ENCODE assay signal across 8 cellular contexts in the genomic region with DNA sequence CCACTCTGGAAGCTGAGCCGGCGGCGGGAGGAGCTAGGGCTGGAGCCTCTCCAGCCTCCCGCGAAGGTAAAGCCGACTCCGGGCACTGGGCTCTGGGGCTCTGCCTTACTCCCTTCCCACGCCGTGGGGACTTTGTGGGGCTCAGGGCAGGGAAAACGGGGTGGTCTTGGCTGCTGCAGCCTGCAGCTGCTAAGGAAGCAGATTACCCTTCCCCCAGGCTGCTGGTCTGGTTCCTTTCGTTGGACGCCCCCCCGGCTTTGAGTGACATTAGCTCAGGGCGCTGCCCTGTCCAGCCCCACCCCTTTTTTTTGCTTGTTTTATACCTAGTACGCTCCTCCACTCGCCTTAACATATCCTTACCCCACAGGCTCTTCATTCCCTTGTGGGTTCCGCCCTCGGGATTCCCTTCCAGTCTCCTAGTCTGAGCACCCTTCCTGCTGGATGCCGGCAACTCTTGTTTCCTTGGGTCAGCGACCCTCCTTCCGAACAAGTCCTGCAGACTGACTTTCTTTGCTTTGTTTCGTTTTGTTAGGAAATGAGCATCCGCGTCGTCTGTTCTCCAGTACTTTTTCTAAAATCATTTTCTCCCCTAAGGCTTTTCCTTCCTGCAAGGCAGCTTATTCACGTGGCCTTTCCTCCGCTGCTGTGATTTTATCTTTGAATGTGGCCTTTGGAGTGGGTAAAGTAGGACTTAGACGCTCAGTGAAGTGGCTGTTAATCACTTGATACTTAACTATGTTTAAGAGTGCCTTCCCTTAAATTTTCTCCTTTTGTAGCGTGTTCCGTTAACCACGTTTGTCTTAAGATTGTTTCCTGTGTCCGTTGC. TPM values are rescaled to one million over a fixed set of nuclear protein-coding genes. Genes with fewer than 3 reads are reported as not detected.
A peak's percentile ranks its signal among the peaks of the same experiment; 100 is the strongest.
DNase-seq lines count a peak whose midpoint lies in the region; ATAC-seq and TF ChIP-seq lines count a peak whose summit lies in the region.

No MANE protein-coding gene starts in this region.

- H3K4me1 ChIP-seq in BLaER1 (peaks cover 25% of the 10 kb centered on the region), mucosa of stomach (ENCODE audit: control insufficient read depth, insufficient read depth, low read length) (peaks cover 12% of the 10 kb centered on the region)

- ATAC-seq in GM18870 (IDR thresholded peaks at IDR 0.05; ENCODE audit: unreplicated experiment): peak; percentile 37
- ATAC-seq in HG03095 (IDR thresholded peaks at IDR 0.05; ENCODE audit: unreplicated experiment): peak; percentile 40
- peak; percentile 58 for ATAC-seq in activated CD4-positive, alpha-beta T cell treated with anti-CD3 and anti-CD28 coated beads for 36 hours

- H3K36me3 Mint-ChIP-seq in activated CD4-positive, alpha-beta T cell treated with anti-CD3 and anti-CD28 coated beads for 36 hours (ENCODE audit: low read depth): peaks cover 6% of the 10 kb centered on the region

- TF ChIP-seq CTCF in epithelial cell of proximal tubule (conservative IDR thresholded peaks at IDR 0.05; ENCODE audit: low read depth, low read length): no peak

- POLR2A ChIA-PET in activated CD4-positive, alpha-beta T cell treated with anti-CD3 and anti-CD28 coated beads for 36 hours (lab: Charles Lee): interaction anchor here (0.6 kb wide), 1 partner anchor 38 kb away, joined by 3 read pairs; no protein-coding TSS in a partner anchor

- H3K4me2 ChIP-seq in BLaER1: peak overlapping the region; percentile 60

- peak overlapping the region; percentile 93 for H3K27ac ChIP-seq in BLaER1

- H3K9me3 Mint-ChIP-seq in activated CD4-positive, alpha-beta T cell treated with anti-CD3 and anti-CD28 coated beads for 36 hours (ENCODE audit: low read depth): no peaks in the 10 kb centered on the region

- no peaks in the 10 kb centered on the region for H3K27me3 Mint-ChIP-seq in activated CD4-positive, alpha-beta T cell treated with anti-CD3 and anti-CD28 coated beads for 36 hours

- H3K27ac Mint-ChIP-seq in activated CD4-positive, alpha-beta T cell treated with anti-CD3 and anti-CD28 coated beads for 36 hours: peak overlapping the region; percentile 88

- no peaks in the 10 kb centered on the region for H3K9me3 ChIP-seq in BLaER1
- no peaks in the 10 kb centered on the region for H3K9me3 ChIP-seq in mucosa of stomach (ENCODE audit: control insufficient read depth, low read length)

- H3K4me1 Mint-ChIP-seq in activated CD4-positive, alpha-beta T cell treated with anti-CD3 and anti-CD28 coated beads for 36 hours: peaks cover 37% of the 10 kb centered on the region

- CTCF ChIA-PET in activated CD4-positive, alpha-beta T cell treated with anti-CD3 and anti-CD28 coated beads for 36 hours (lab: Charles Lee): interaction anchor here (0.6 to 0.7 kb wide), 2 partner anchors 131 to 302 kb away, joined by 3 read pairs; no protein-coding TSS in a partner anchor

- H3K4me3 Mint-ChIP-seq in activated CD4-positive, alpha-beta T cell treated with anti-CD3 and anti-CD28 coated beads for 36 hours: peak overlapping the region; percentile 87

- H3K9ac ChIP-seq in BLaER1: peak overlapping the region; percentile 94
- H3K9ac ChIP-seq in mucosa of stomach (ENCODE audit: low read length): peak overlapping the region; percentile 95

- intact Hi-C loops in activated CD4-positive, alpha-beta T cell treated with anti-CD3 and anti-CD28 coated beads for 36 hours (cut with DNase I, micrococcal nuclease): loop anchor here (1.0 to 5.0 kb wide), 10 partner anchors 242 to 1671 kb away; partner anchors contain the start of genes NPHP3 (in 2 of the 2), TOPBP1 (in 2 of the 2), ASTE1 (in 1 of the 2) and CDV3 (in 1 of the 2)

- peak; percentile 56 for DNase-seq in NCI-H2196 treated with DMSO at 0.1 percent for 48 hours (lab: John Stamatoyannopoulos, UW; ENCODE audit: unreplicated experiment)
- DNase-seq in activated CD4-positive, alpha-beta T cell treated with anti-CD3 and anti-CD28 coated beads for 36 hours: peak; percentile 70
- peak; percentile 23 for DNase-seq in epithelial cell of proximal tubule (ENCODE audit: low read depth)
- peak; percentile 12 for DNase-seq in stromal cell of bone marrow (ENCODE audit: low read depth)

- H3K27me3 ChIP-seq in BLaER1: no peaks in the 10 kb centered on the region
- no peaks in the 10 kb centered on the region for H3K27me3 ChIP-seq in mucosa of stomach (ENCODE audit: control insufficient read depth, insufficient read depth, low read length)

- H3K36me3 ChIP-seq in BLaER1 (peaks cover 11% of the 10 kb centered on the region; the same call in 1 of the 2 replicates), mucosa of stomach (ENCODE audit: control insufficient read depth, insufficient read depth, low read length) (no peaks in the 10 kb centered on the region)

- peak overlapping the region; percentile 99 for H3K4me3 ChIP-seq in BLaER1
- H3K4me3 ChIP-seq in epithelial cell of proximal tubule (ENCODE audit: low read depth, low read length): peak overlapping the region; percentile 96
- peak overlapping the region; percentile 99 for H3K4me3 ChIP-seq in mucosa of stomach (ENCODE audit: low read length)

- H4K20me1 ChIP-seq in BLaER1: peaks cover 12% of the 10 kb centered on the region; the same call in 1 of the 2 replicates

RNA-seq across cellular contexts. Expression of gene DNAJC13, which starts 0.6 kb away (rescaled TPM):
- 10 to 100 TPM; 29.9 to 33.5 TPM for total RNA-seq in activated CD4-positive, alpha-beta T cell treated with anti-CD3 and anti-CD28 coated beads for 36 hours
- 21.6 and 22.0 TPM in 2 replicates for total RNA-seq in epithelial cell of proximal tubule

Comparison
In these comparisons a context has a peak if more than half of its experiments do, and no peak if none do; other contexts are left out.
1. Peak in every context shown above with its lines: DNase-seq, ATAC-seq, H3K4me3 ChIP-seq and H3K27ac ChIP-seq.
2. DNase-seq: peak in every context shown above with its lines; median percentile 70 in activated CD4-positive, alpha-beta T cell treated with anti-CD3 and anti-CD28 coated beads for 36 hours; 56 in NCI-H2196 treated with DMSO at 0.1 percent for 48 hours; 23 in epithelial cell of proximal tubule; 12 in stromal cell of bone marrow.